In genomic region chr5:61535828-61536227, GRCh38 we compare ENCODE assay signal across 35 cellular contexts.
DNase-seq lines count a peak whose midpoint lies in the region; ATAC-seq, FAIRE-seq and TF ChIP-seq lines count a peak whose summit lies in the region.
"Had no signal": no experiment of that assay in that cellular context is flagged by ENCODE, and none has a peak within 500 bp of the region (broad histone marks: within the 10 kb centered on the region; RNA-seq: fewer than 3 reads in every experiment).

No MANE protein-coding gene starts in this region.

- H3K79me2 ChIP-seq in GM23338 (replicated peaks; ENCODE audit: insufficient read depth), result no peaks in the 10 kb centered on the region

- TF ChIP-seq CTCF in GM23338 (conservative IDR thresholded peaks at IDR 0.05; ENCODE audit: low read depth in 2 of 2), result no peak
- TF ChIP-seq CTCF in body of pancreas (IDR thresholded peaks at IDR 0.05), result no peak
- TF ChIP-seq CTCF in pancreas (IDR thresholded peaks at IDR 0.05), result no peak

- no peak for TF ChIP-seq POLR2A in body of pancreas (IDR thresholded peaks at IDR 0.05)

- no peak overlapping the region for H2AFZ ChIP-seq in GM23338

- H3K27ac Mint-ChIP-seq in GM23338, result no peak overlapping the region
- H3K27ac Mint-ChIP-seq: B cell; CD14-positive monocyte; CD4-positive, alpha-beta T cell; CD4-positive, CD25-positive, alpha-beta regulatory T cell; CD8-positive, alpha-beta T cell had no signal

- intact Hi-C loops in body of pancreas (cut with DNase I), result no loop called here
- intact Hi-C loops in pancreas (cut with DNase I), result no loop called here

- no peak overlapping the region for H3K4me3 Mint-ChIP-seq in GM23338
- H3K4me3 Mint-ChIP-seq: B cell; CD14-positive monocyte; CD4-positive, alpha-beta memory T cell; CD4-positive, alpha-beta T cell; CD4-positive, CD25-positive, alpha-beta regulatory T cell; CD8-positive, alpha-beta memory T cell; CD8-positive, alpha-beta T cell had no signal

- H3K36me3 ChIP-seq in GM23338 (ENCODE audit: insufficient read depth) (no peaks in the 10 kb centered on the region), body of pancreas (replicated peaks in 1 of 2; ENCODE audit: insufficient read depth in 1 of 2, low read depth in 2 of 2) (peaks cover 0 to 19% of the 10 kb centered on the region in 2 donors), pancreas (peaks cover 0 to 16% (median 0%) of the 10 kb centered on the region in 3 donors)

- no peaks in the 10 kb centered on the region for H3K9me3 Mint-ChIP-seq in GM23338

- no peaks in the 10 kb centered on the region for H3K27me3 ChIP-seq in GM23338 (ENCODE audit: insufficient read depth)
- no peaks in the 10 kb centered on the region for H3K27me3 ChIP-seq in body of pancreas
- H3K27me3 ChIP-seq in pancreas, result no peaks in the 10 kb centered on the region
- H3K27me3 ChIP-seq: BE2C; BLaER1; BLaER1 treated with 17β-estradiol and CSF1 and Interleukin-3, amounts not matched to agents 10 nM and 100 nM had no signal

- H3K4me1 Mint-ChIP-seq in GM23338, result no peaks in the 10 kb centered on the region
- H3K4me1 Mint-ChIP-seq: CD14-positive monocyte had no signal

- no peaks in the 10 kb centered on the region for H3F3A ChIP-seq in GM23338 (replicated peaks; ENCODE audit: low read depth)

- H3K9me3 ChIP-seq in body of pancreas (no peaks in the 10 kb centered on the region), pancreas (no peaks in the 10 kb centered on the region)
- H3K9me3 ChIP-seq: A549, BE2C, Caco-2 had no signal

- ATAC-seq in GM23338, result no peak; the same call in 2 of the 3 replicates
- ATAC-seq in body of pancreas, result peak; percentile 60
- ATAC-seq in pancreas, result peak in 3 of 4 donors; percentile 31 to 77 (median 50)
- ATAC-seq in SK-N-SH treated with all-trans-retinoic acid at 6 μM for 48 hours, result no peak
- ATAC-seq: A549; CD8-positive, alpha-beta T cell had no signal

- H4K20me1 ChIP-seq in GM23338 (replicated peaks; ENCODE audit: insufficient read depth), result no peaks in the 10 kb centered on the region

- peaks cover 2% of the 10 kb centered on the region for H3K27me3 Mint-ChIP-seq in GM23338 (ENCODE audit: insufficient read depth, low read depth, poor library complexity)
- H3K27me3 Mint-ChIP-seq: B cell; CD4-positive, alpha-beta memory T cell; CD4-positive, alpha-beta T cell; CD4-positive, CD25-positive, alpha-beta regulatory T cell; CD8-positive, alpha-beta memory T cell had no signal

- H3K4me3 ChIP-seq in GM23338 (no peak overlapping the region), body of pancreas (no peak overlapping the region), pancreas (no peak overlapping the region)
- H3K4me3 ChIP-seq: A549; BLaER1; BLaER1 treated with 17β-estradiol and CSF1 and Interleukin-3, amounts not matched to agents 10 nM and 100 nM had no signal

- no peak for FAIRE-seq in pancreas (lab: Jason Lieb, UNC)
- FAIRE-seq: A204.1, A549, D721Med had no signal

- H3K9me2 ChIP-seq in GM23338 (ENCODE audit: insufficient read depth), result no peaks in the 10 kb centered on the region

- H3K27ac ChIP-seq in GM23338 (ENCODE audit: low read depth), result no peak overlapping the region
- H3K27ac ChIP-seq in body of pancreas, result peak overlapping the region in 2 of 4 donors; percentile 21 to 23
- no peak overlapping the region for H3K27ac ChIP-seq in pancreas
- H3K27ac ChIP-seq: 22Rv1; A549; BLaER1; BLaER1 treated with 17β-estradiol and CSF1 and Interleukin-3, amounts not matched to agents 10 nM and 100 nM; C4-2B had no signal

- 44 to 62% methylated on average over 7 of the region's 7 CpGs for WGBS in body of pancreas, 2 donors
- 61 to 62% methylated on average over 7 of the region's 7 CpGs for WGBS in pancreas, 2 donors

- H3K4me2 ChIP-seq in GM23338, result no peak overlapping the region
- H3K4me2 ChIP-seq: A549; BLaER1; BLaER1 treated with 17β-estradiol and CSF1 and Interleukin-3, amounts not matched to agents 10 nM and 100 nM had no signal

- DNase-seq in GM23338 (ENCODE audit: low spot score) (peak; percentile 10), body of pancreas (no peak), pancreas (no peak), SIG-M5 treated with dmso at 0.1 percent for 504 hours (lab: John Stamatoyannopoulos, UW; ENCODE audit: unreplicated experiment) (no peak)
- DNase-seq in activated CD4-positive, alpha-beta T cell treated with anti-CD3 and anti-CD28 coated beads for 48 hours, result no peak
- DNase-seq: 8988T; ACHN; AML-193; BE2C; C1 segment of cervical spinal cord; Caco-2; Calu3; CD4-positive, alpha-beta memory T cell; CD4-positive, alpha-beta T cell; CD4-positive, CD25-positive, alpha-beta regulatory T cell; CD8-positive, alpha-beta memory T cell; CD8-positive, alpha-beta T cell; COR-L47; DMS 273 treated with DMSO at 0.1 percent for 48 hours; DMS153; DMS53; DMS79; DMS79 treated with DMSO at 0.1 percent for 48 hours; DND-41; EL had no signal

- peaks cover 20% of the 10 kb centered on the region; the same call in 2 of the 3 replicates for H3K36me3 Mint-ChIP-seq in GM23338 (ENCODE audit: low read depth)

- no peaks in the 10 kb centered on the region for H3K4me1 ChIP-seq in GM23338 (ENCODE audit: insufficient read depth)
- no peaks in the 10 kb centered on the region for H3K4me1 ChIP-seq in body of pancreas
- no peaks in the 10 kb centered on the region for H3K4me1 ChIP-seq in pancreas
- H3K4me1 ChIP-seq: BE2C, Caco-2 had no signal

TF ChIP-seq in GM23338, 12 proteins besides CTCF, POLR2A, EP300 and RAD21 (continues in another document):
- no peak for TF ChIP-seq ZNF114 (CRISPR knock-in tag; IDR thresholded peaks at IDR 0.05)
- no peak for TF ChIP-seq EZH2phosphoT487 (IDR thresholded peaks at IDR 0.05; ENCODE audit: unreplicated experiment)
- no peak for TF ChIP-seq ETS1 (IDR thresholded peaks at IDR 0.05)

TF ChIP-seq in SK-N-SH treated with all-trans-retinoic acid at 6 μM for 48 hours, 23 proteins besides CTCF, POLR2A, EP300 and RAD21:
- TF ChIP-seq ZFP30 (CRISPR knock-in tag; IDR thresholded peaks at IDR 0.05), result no peak
- no peak for TF ChIP-seq SNAI2 (CRISPR knock-in tag; IDR thresholded peaks at IDR 0.05)
- no peak for TF ChIP-seq CSDC2 (CRISPR knock-in tag; IDR thresholded peaks at IDR 0.05)
- no peak for TF ChIP-seq POU6F1 (CRISPR knock-in tag; IDR thresholded peaks at IDR 0.05; ENCODE audit: borderline replicate concordance, low read depth)
- TF ChIP-seq ZC3H10 (CRISPR knock-in tag; IDR thresholded peaks at IDR 0.05), result no peak
- TF ChIP-seq ZFP3 (CRISPR knock-in tag; IDR thresholded peaks at IDR 0.05), result no peak
- no peak for TF ChIP-seq PATZ1 (CRISPR knock-in tag; IDR thresholded peaks at IDR 0.05; ENCODE audit: borderline replicate concordance)
- no peak for TF ChIP-seq ISL1 (CRISPR knock-in tag; IDR thresholded peaks at IDR 0.05)
- no peak for TF ChIP-seq TCF4 (CRISPR knock-in tag; IDR thresholded peaks at IDR 0.05; ENCODE audit: borderline replicate concordance)
- no peak for TF ChIP-seq OSR1 (CRISPR knock-in tag; IDR thresholded peaks at IDR 0.05)
- no peak for TF ChIP-seq ARNTL (CRISPR knock-in tag; IDR thresholded peaks at IDR 0.05; ENCODE audit: borderline replicate concordance, low read depth)
- no peak for TF ChIP-seq GLIS3 (CRISPR knock-in tag; IDR thresholded peaks at IDR 0.05)
- no peak for TF ChIP-seq RARB (CRISPR knock-in tag; IDR thresholded peaks at IDR 0.05)
TF ChIP-seq in SK-N-SH treated with all-trans-retinoic acid at 6 μM for 48 hours: peak in this region for 0.

Comparison
In these comparisons a context has a peak if more than half of its experiments do, and no peak if none do; other contexts are left out.
1. ATAC-seq: peak in body of pancreas (single experiment) and pancreas (3 of 4); none in GM23338 (single experiment) and SK-N-SH treated with all-trans-retinoic acid at 6 μM for 48 hours (single experiment).